38 cellular contexts compared by ENCODE assay signal in the genomic region with DNA sequence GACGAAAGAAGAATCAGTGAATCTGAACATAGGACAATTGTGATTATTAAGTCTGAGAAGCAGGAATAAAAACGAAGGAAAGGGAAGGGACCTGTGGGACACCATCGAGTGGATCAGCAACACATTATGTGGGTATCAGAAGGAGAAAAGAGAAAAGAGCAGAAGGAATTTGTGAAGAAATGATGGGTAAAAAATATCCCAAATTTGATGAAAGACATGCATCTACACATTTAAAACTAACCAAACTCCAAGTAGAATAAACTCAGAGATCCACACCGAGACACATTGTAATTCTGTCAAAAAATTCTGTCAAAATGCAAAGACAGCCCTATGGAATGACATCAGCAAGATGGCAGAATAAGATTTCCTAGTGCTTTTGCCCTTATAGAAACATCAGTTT.
"Had no signal": no experiment of that assay in that cellular context is flagged by ENCODE, and none has a peak within 500 bp of the region (broad histone marks: within the 10 kb centered on the region; RNA-seq: fewer than 3 reads in every experiment).

No MANE protein-coding gene starts in this region.

- H3K4me1 ChIP-seq: adrenal gland, ascending aorta, body of pancreas, breast epithelium had no signal

- H3K36me3 ChIP-seq: adrenal gland, ascending aorta, brain microvascular endothelial cell, breast epithelium, cardiac muscle cell had no signal

- H3K4me1 Mint-ChIP-seq: activated naive CD4-positive, alpha-beta T cell treated with anti-CD3 and anti-CD28 coated beads, Interleukin-2, amount 10 ng/mL, durations not matched to agents 7 days and 5 days; activated naive CD4-positive, alpha-beta T cell treated with anti-CD3 and anti-CD28 coated beads, Interleukin-2, amount 50 U/mL, for 24 hours; activated naive CD8-positive, alpha-beta T cell treated with anti-CD3 and anti-CD28 coated beads for 36 hours; activated naive CD8-positive, alpha-beta T cell treated with anti-CD3 and anti-CD28 coated beads, Interleukin-2, amount 10 ng/mL, durations not matched to agents 7 days and 5 days; activated naive CD8-positive, alpha-beta T cell treated with anti-CD3 and anti-CD28 coated beads, Interleukin-2, amount 50 U/mL, for 24 hours; activated T-helper 17 cell treated with anti-CD3 and anti-CD28 coated beads, Interleukin-2, amount 50 U/mL, for 72 hours; brain; central memory CD8-positive, alpha-beta T cell had no signal

- H3K4me3 Mint-ChIP-seq: activated naive CD4-positive, alpha-beta T cell treated with anti-CD3 and anti-CD28 coated beads for 36 hours; activated naive CD4-positive, alpha-beta T cell treated with anti-CD3 and anti-CD28 coated beads, Interleukin-2, amount 10 ng/mL, durations not matched to agents 7 days and 5 days; activated naive CD4-positive, alpha-beta T cell treated with anti-CD3 and anti-CD28 coated beads, Interleukin-2, amount 50 U/mL, for 24 hours; activated naive CD8-positive, alpha-beta T cell; activated naive CD8-positive, alpha-beta T cell treated with anti-CD3 and anti-CD28 coated beads for 36 hours; activated naive CD8-positive, alpha-beta T cell treated with anti-CD3 and anti-CD28 coated beads, Interleukin-2, amount 10 ng/mL, durations not matched to agents 7 days and 5 days; activated naive CD8-positive, alpha-beta T cell treated with anti-CD3 and anti-CD28 coated beads, Interleukin-2, amount 50 U/mL, for 24 hours; activated T-cell treated with anti-CD3 and anti-CD28 coated beads, Interleukin-2, amount 50 U/mL, for 24 hours; activated T-cell treated with anti-CD3 and anti-CD28 coated beads, Interleukin-2, amount 50 U/mL, for 4 hours; activated T-cell treated with anti-CD3 and anti-CD28 coated beads, Interleukin-2, amount 50 U/mL, for 72 hours; activated T-helper 1 cell treated with anti-CD3 and anti-CD28 coated beads, Interleukin-12 subunit alpha, Interleukin-12 subunit beta, Interleukin-2, Interleukin-4 antibody, amounts not matched to agents 30 ng/mL and 10 ng/mL and 1 ng/mL, durations not matched to agents 14 hours and 24 hours and 36 hours; activated T-helper 17 cell treated with anti-CD3 and anti-CD28 coated beads, Interleukin-2, amount 50 U/mL, for 72 hours; brain; central memory CD8-positive, alpha-beta T cell had no signal

- H3K27ac ChIP-seq: adrenal gland, ascending aorta, body of pancreas, brain microvascular endothelial cell, breast epithelium, cardiac muscle cell had no signal

- H3K4me3 ChIP-seq: adrenal gland, ascending aorta, body of pancreas, breast epithelium, cardiac muscle cell had no signal

- DNase-seq: activated effector memory CD4-positive, alpha-beta T cell treated with anti-CD3 and anti-CD28 coated beads, Interleukin-2, amount 50 U/mL, for 16 hours; activated effector memory CD4-positive, alpha-beta T cell treated with Interleukin-2 at 50 U/mL for 16 hours; activated gamma-delta T cell; activated gamma-delta T cell treated with Interleukin-2 at 50 U/mL for 16 hours; activated naive CD4-positive, alpha-beta T cell; activated naive CD4-positive, alpha-beta T cell treated with anti-CD3 and anti-CD28 coated beads for 36 hours; activated naive CD4-positive, alpha-beta T cell treated with anti-CD3 and anti-CD28 coated beads, Interleukin-2, amount 10 ng/mL, durations not matched to agents 7 days and 5 days; activated naive CD4-positive, alpha-beta T cell treated with anti-CD3 and anti-CD28 coated beads, Interleukin-2, amount 50 U/mL, for 16 hours; activated naive CD4-positive, alpha-beta T cell treated with Interleukin-2 at 50 U/mL for 16 hours; activated naive CD8-positive, alpha-beta T cell treated with anti-CD3 and anti-CD28 coated beads for 36 hours; activated naive CD8-positive, alpha-beta T cell treated with anti-CD3 and anti-CD28 coated beads, Interleukin-2, amount 10 ng/mL, durations not matched to agents 7 days and 5 days; activated naive CD8-positive, alpha-beta T cell treated with anti-CD3 and anti-CD28 coated beads, Interleukin-2, amount 50 U/mL, for 24 hours; activated T-cell treated with anti-CD3 and anti-CD28 coated beads, Interleukin-2, amount 50 U/mL, for 1 hour; activated T-cell treated with anti-CD3 and anti-CD28 coated beads, Interleukin-2, amount 50 U/mL, for 24 hours; activated T-cell treated with anti-CD3 and anti-CD28 coated beads, Interleukin-2, amount 50 U/mL, for 4 hours; activated T-cell treated with anti-CD3 and anti-CD28 coated beads, Interleukin-2, amount 50 U/mL, for 48 hours; activated T-cell treated with anti-CD3 and anti-CD28 coated beads, Interleukin-2, amount 50 U/mL, for 72 hours; adrenal gland; amniotic stem cell; amygdala; anterior cingulate cortex; aorta; body of pancreas; brain microvascular endothelial cell; caudate nucleus; central memory CD4-positive, alpha-beta T cell; cerebellar nuclear complex had no signal

- H3K9me3 Mint-ChIP-seq: activated T-helper 1 cell treated with anti-CD3 and anti-CD28 coated beads, Interleukin-12 subunit alpha, Interleukin-12 subunit beta, Interleukin-2, Interleukin-4 antibody, amounts not matched to agents 30 ng/mL and 10 ng/mL and 1 ng/mL, durations not matched to agents 14 hours and 24 hours and 36 hours had no signal

- H3K27me3 Mint-ChIP-seq: activated naive CD4-positive, alpha-beta T cell treated with anti-CD3 and anti-CD28 coated beads, Interleukin-2, amount 10 ng/mL, durations not matched to agents 7 days and 5 days; activated naive CD4-positive, alpha-beta T cell treated with anti-CD3 and anti-CD28 coated beads, Interleukin-2, amount 50 U/mL, for 24 hours; activated naive CD8-positive, alpha-beta T cell; activated naive CD8-positive, alpha-beta T cell treated with anti-CD3 and anti-CD28 coated beads for 36 hours; activated naive CD8-positive, alpha-beta T cell treated with anti-CD3 and anti-CD28 coated beads, Interleukin-2, amount 10 ng/mL, durations not matched to agents 7 days and 5 days; activated naive CD8-positive, alpha-beta T cell treated with anti-CD3 and anti-CD28 coated beads, Interleukin-2, amount 50 U/mL, for 24 hours; activated T-cell treated with anti-CD3 and anti-CD28 coated beads, Interleukin-2, amount 50 U/mL, for 24 hours; activated T-helper 17 cell treated with anti-CD3 and anti-CD28 coated beads, Interleukin-2, amount 50 U/mL, for 72 hours; brain; central memory CD8-positive, alpha-beta T cell had no signal

- H3K27ac Mint-ChIP-seq: activated naive CD4-positive, alpha-beta T cell treated with anti-CD3 and anti-CD28 coated beads for 36 hours; activated naive CD4-positive, alpha-beta T cell treated with anti-CD3 and anti-CD28 coated beads, Interleukin-2, amount 10 ng/mL, durations not matched to agents 7 days and 5 days; activated naive CD4-positive, alpha-beta T cell treated with anti-CD3 and anti-CD28 coated beads, Interleukin-2, amount 50 U/mL, for 24 hours; activated naive CD4-positive, alpha-beta T cell treated with anti-CD3 and anti-CD28 coated beads, Interleukin-2, amount 50 U/mL, for 72 hours; activated naive CD8-positive, alpha-beta T cell; activated naive CD8-positive, alpha-beta T cell treated with anti-CD3 and anti-CD28 coated beads for 36 hours; activated naive CD8-positive, alpha-beta T cell treated with anti-CD3 and anti-CD28 coated beads, Interleukin-2, amount 10 ng/mL, durations not matched to agents 7 days and 5 days; activated naive CD8-positive, alpha-beta T cell treated with anti-CD3 and anti-CD28 coated beads, Interleukin-2, amount 50 U/mL, for 24 hours; activated T-cell treated with anti-CD3 and anti-CD28 coated beads, Interleukin-2, amount 50 U/mL, for 24 hours; activated T-cell treated with anti-CD3 and anti-CD28 coated beads, Interleukin-2, amount 50 U/mL, for 72 hours; activated T-helper 1 cell treated with anti-CD3 and anti-CD28 coated beads, Interleukin-12 subunit alpha, Interleukin-12 subunit beta, Interleukin-2, Interleukin-4 antibody, amounts not matched to agents 30 ng/mL and 10 ng/mL and 1 ng/mL, durations not matched to agents 14 hours and 24 hours and 36 hours; activated T-helper 17 cell treated with anti-CD3 and anti-CD28 coated beads, Interleukin-2, amount 50 U/mL, for 72 hours; activated T-helper 2 cell treated with anti-CD3 and anti-CD28 coated beads, Interferon-gamma antibody, Interleukin-2, Interleukin-4, amounts not matched to agents 10 μg/mL and 5 μg/mL and 100 μg/mL, durations not matched to agents 14 hours and 24 hours and 36 hours; brain had no signal

- ATAC-seq: activated naive CD4-positive, alpha-beta T cell treated with anti-CD3 and anti-CD28 coated beads, Interleukin-2, amount 50 U/mL, for 72 hours; activated naive CD8-positive, alpha-beta T cell treated with anti-CD3 and anti-CD28 coated beads, Interleukin-2, amount 50 U/mL, for 24 hours; activated T-cell treated with anti-CD3 and anti-CD28 coated beads, Interleukin-2, amount 50 U/mL, for 4 hours; activated T-cell treated with anti-CD3 and anti-CD28 coated beads, Interleukin-2, amount 50 U/mL, for 72 hours; activated T-helper 17 cell treated with anti-CD3 and anti-CD28 coated beads, Interleukin-2, amount 50 U/mL, for 72 hours; body of pancreas had no signal

- H3K27me3 ChIP-seq: adrenal gland, ascending aorta, body of pancreas, brain microvascular endothelial cell, breast epithelium, cardiac muscle cell had no signal

- H3K9me3 ChIP-seq: adrenal gland, body of pancreas had no signal
